ENCODE assay signal across 14 cellular contexts in the genomic region with DNA sequence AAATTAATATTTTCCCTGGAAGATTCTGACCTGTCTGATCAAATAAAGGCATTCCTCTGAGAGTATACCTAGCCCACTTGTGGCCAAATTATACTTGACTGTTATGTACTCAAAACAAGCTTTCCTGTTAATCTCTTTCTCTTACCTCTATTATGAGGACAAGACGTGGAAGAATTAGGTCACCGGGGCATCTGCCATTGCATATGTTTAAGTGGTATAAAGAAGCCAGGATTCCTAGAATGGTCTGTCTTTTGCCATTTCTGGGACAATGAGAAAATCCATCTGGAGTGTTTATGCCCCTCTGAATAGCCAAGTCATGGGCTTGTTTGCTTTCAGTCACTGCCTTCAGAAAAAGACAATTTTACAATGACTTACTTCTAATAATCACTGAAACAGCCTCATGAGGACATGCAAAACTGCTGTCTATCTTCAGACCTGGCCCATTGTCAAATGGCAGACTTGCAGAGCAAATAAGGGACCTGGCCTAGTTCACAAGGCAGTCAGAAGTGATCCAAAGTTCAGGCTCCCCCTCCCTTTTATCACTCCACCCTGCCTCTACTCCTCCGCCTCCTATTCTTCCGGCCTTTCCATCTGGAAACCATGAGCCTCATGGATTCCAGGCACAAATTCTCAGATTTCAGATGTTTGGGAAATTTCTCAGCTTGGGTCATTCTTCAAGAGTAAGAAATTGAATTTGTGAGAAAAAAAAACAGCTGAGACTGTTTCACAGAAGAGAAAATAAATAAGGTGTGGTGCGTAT.
DNase-seq lines count a peak whose midpoint lies in the region; ATAC-seq and TF ChIP-seq lines count a peak whose summit lies in the region.
"Had no signal": no experiment of that assay in that cellular context is flagged by ENCODE, and none has a peak within 500 bp of the region (broad histone marks: within the 10 kb centered on the region; RNA-seq: fewer than 3 reads in every experiment).

No MANE protein-coding gene starts in this region.

- ATAC-seq in gastrocnemius medialis (peak; percentile 24 to 49), HG02938 (IDR thresholded peaks at IDR 0.05; ENCODE audit: unreplicated experiment) (no peak)
- ATAC-seq: stimulated activated naive CD8-positive, alpha-beta T cell treated with anti-CD3 and anti-CD28 coated beads, Interleukin-15, Interleukin-2, amounts not matched to agents 100 U/mL and 50 U/mL, for 24 hours had no signal

- WGBS in hepatocyte (ENCODE audit: low lambda C conversion rate, missing lambda C conversion rate) = 71% methylated on average over 5 of the region's 5 CpGs

- in situ Hi-C loops in gastrocnemius medialis (cut with MboI; ENCODE audit: low sequenced_read_pairs in 4 of 4) = loop anchor here in 3 of 4 donors (10.0 to 25.0 kb wide), 3 partner anchors 309 to 672 kb away; no protein-coding TSS in a partner anchor

- POLR2A ChIA-PET in PC-9 (lab: Charles Lee; ENCODE audit: unreplicated experiment) = no interaction called here

- H3K4me1 ChIP-seq in hepatocyte (ENCODE audit: insufficient read depth) = peaks cover 15% of the 10 kb centered on the region
- H3K4me1 ChIP-seq in gastrocnemius medialis = peaks cover 26 to 28% of the 10 kb centered on the region in 2 donors
- H3K4me1 ChIP-seq in PC-9 (replicated peaks; ENCODE audit: insufficient read depth) = no peaks in the 10 kb centered on the region

- H3K36me3 Mint-ChIP-seq in brain = peaks cover 43% of the 10 kb centered on the region

- H2AFZ ChIP-seq in hepatocyte (no peak overlapping the region), PC-9 (no peak overlapping the region)

- H3K36me3 ChIP-seq in hepatocyte (replicated peaks; ENCODE audit: insufficient read depth, low read depth) (no peaks in the 10 kb centered on the region), gastrocnemius medialis (no peaks in the 10 kb centered on the region), PC-9 (ENCODE audit: low read depth) (0 out of 2 replicates have a peak, but pooled peaks cover 4% of the 10 kb centered on the region)

- no peak for TF ChIP-seq POLR2A in gastrocnemius medialis (IDR thresholded peaks at IDR 0.05)

- no peak for TF ChIP-seq CTCF in brain (conservative IDR thresholded peaks at IDR 0.05)
- no peak for TF ChIP-seq CTCF in hepatocyte (IDR thresholded peaks at IDR 0.05; ENCODE audit: poor library complexity)
- TF ChIP-seq CTCF in gastrocnemius medialis (IDR thresholded peaks at IDR 0.05 in 4 of 5, conservative IDR thresholded peaks at IDR 0.05 in 1 of 5) = no peak
- no peak for TF ChIP-seq CTCF in PC-9 (conservative IDR thresholded peaks at IDR 0.05)

- H3K79me2 ChIP-seq in hepatocyte (no peaks in the 10 kb centered on the region), PC-9 (ENCODE audit: low read depth) (no peaks in the 10 kb centered on the region)

- H3K4me1 Mint-ChIP-seq in brain = peaks cover 49% of the 10 kb centered on the region
- H3K4me1 Mint-ChIP-seq: activated naive CD4-positive, alpha-beta T cell treated with anti-CD3 and anti-CD28 coated beads, Interleukin-2, amount 50 U/mL, for 24 hours; CD4-positive, CD25-positive, alpha-beta regulatory T cell had no signal

- H4K20me1 ChIP-seq in hepatocyte (ENCODE audit: insufficient read depth, poor library complexity, severe bottlenecking) (no peaks in the 10 kb centered on the region), PC-9 (ENCODE audit: insufficient read depth) (no peaks in the 10 kb centered on the region)

- H3K27ac ChIP-seq in hepatocyte (peak overlapping the region; percentile 55), gastrocnemius medialis (no peak overlapping the region), PC-9 (no peak overlapping the region)
- H3K27ac ChIP-seq: VCaP had no signal

- no TSS peak for BruUV-seq in PC-9 (replicated peaks; lab: Mats Ljungman, UMichigan)

- H3K9me3 ChIP-seq in hepatocyte (ENCODE audit: low read depth) (no peaks in the 10 kb centered on the region), gastrocnemius medialis (no peaks in the 10 kb centered on the region), PC-9 (ENCODE audit: insufficient read depth, low read depth) (no peaks in the 10 kb centered on the region)

- DNase-seq in LHCN-M2 (ENCODE audit: low read depth) (peak; percentile 66), hepatocyte (ENCODE audit: low spot score) (peak; percentile 21), gastrocnemius medialis (peak in 1 of 2 donors; percentile 25), globus pallidus (ENCODE audit: low spot score) (no peak), D341Med (ENCODE audit: low spot score) (no peak), PC-9 (no peak)
- DNase-seq: CD4-positive, CD25-positive, alpha-beta regulatory T cell; central memory CD4-positive, alpha-beta T cell; NCI-H1930; stimulated activated naive CD8-positive, alpha-beta T cell treated with anti-CD3 and anti-CD28 coated beads, Interleukin-15, Interleukin-2, amounts not matched to agents 100 U/mL and 50 U/mL, for 24 hours had no signal

- H3F3A ChIP-seq in PC-9 (ENCODE audit: insufficient read depth, low read depth) = no peaks in the 10 kb centered on the region; the same call in 1 of the 2 replicates

- H3K27me3 ChIP-seq in hepatocyte (no peaks in the 10 kb centered on the region), gastrocnemius medialis (no peaks in the 10 kb centered on the region), PC-9 (ENCODE audit: insufficient read depth, low read depth) (no peaks in the 10 kb centered on the region)

- H3K4me2 ChIP-seq in hepatocyte = peak overlapping the region; percentile 8
- no peak overlapping the region for H3K4me2 ChIP-seq in PC-9

- H3K9me2 ChIP-seq in hepatocyte (replicated peaks; ENCODE audit: insufficient read depth) (no peaks in the 10 kb centered on the region), PC-9 (ENCODE audit: insufficient read depth) (no peaks in the 10 kb centered on the region; the same call in 1 of the 2 replicates)

- H3K27ac Mint-ChIP-seq in brain = peak overlapping the region in 3 of 5 experiments; percentile 19 to 76 (median 27)
- H3K27ac Mint-ChIP-seq: activated naive CD4-positive, alpha-beta T cell treated with anti-CD3 and anti-CD28 coated beads, Interleukin-2, amount 50 U/mL, for 24 hours; CD4-positive, CD25-positive, alpha-beta regulatory T cell had no signal

- intact Hi-C loops in gastrocnemius medialis (cut with DNase I; ENCODE audit: low total_unique reads) (no loop called here), PC-9 (cut with micrococcal nuclease; ENCODE audit: unreplicated experiment) (no loop called here)

- H3K4me3 ChIP-seq in hepatocyte (no peak overlapping the region), gastrocnemius medialis (no peak overlapping the region), PC-9 (no peak overlapping the region)

- CTCF ChIA-PET in PC-9 (lab: Charles Lee) = no interaction called here

- H3K4me3 Mint-ChIP-seq in brain = no peak overlapping the region
- H3K4me3 Mint-ChIP-seq: activated naive CD4-positive, alpha-beta T cell treated with anti-CD3 and anti-CD28 coated beads, Interleukin-2, amount 50 U/mL, for 24 hours; CD4-positive, CD25-positive, alpha-beta regulatory T cell had no signal

- H3K9me3 Mint-ChIP-seq in brain = peaks cover 3 to 13% (median 6%) of the 10 kb centered on the region in 5 experiments
- H3K9me3 Mint-ChIP-seq: activated naive CD4-positive, alpha-beta T cell treated with anti-CD3 and anti-CD28 coated beads, Interleukin-2, amount 50 U/mL, for 24 hours; CD4-positive, CD25-positive, alpha-beta regulatory T cell had no signal

- H3K27me3 Mint-ChIP-seq in brain = no peaks in the 10 kb centered on the region
- H3K27me3 Mint-ChIP-seq: activated naive CD4-positive, alpha-beta T cell treated with anti-CD3 and anti-CD28 coated beads, Interleukin-2, amount 50 U/mL, for 24 hours; CD4-positive, CD25-positive, alpha-beta regulatory T cell had no signal

Comparison
In these comparisons a context has a peak if more than half of its experiments do, and no peak if none do; other contexts are left out.
1. DNase-seq: peak in LHCN-M2 (single experiment) and hepatocyte (single experiment); none in globus pallidus (single experiment), D341Med (single experiment) and PC-9 (0 of 2).